Comparison of ENCODE assay signal across 20 cellular contexts in the genomic region with DNA sequence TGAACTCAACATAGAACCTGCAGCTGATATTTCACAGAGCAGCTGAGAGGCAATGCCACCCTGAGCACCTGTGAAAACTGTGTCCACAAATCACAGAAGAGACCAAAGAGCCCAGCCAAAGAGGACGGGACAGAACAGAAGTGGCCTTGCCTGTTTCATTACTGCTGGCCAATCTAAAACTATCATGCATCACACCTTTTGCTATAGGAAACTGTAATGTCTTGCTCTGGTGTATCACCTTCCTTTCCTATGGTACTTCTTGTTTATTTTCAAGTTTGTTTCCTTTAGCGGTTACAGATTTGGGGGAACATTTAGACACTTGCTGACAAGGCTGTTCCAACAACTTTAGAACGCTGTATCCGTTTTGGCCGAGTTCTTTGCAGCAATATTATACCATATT.
DNase-seq lines count a peak whose midpoint lies in the region; ATAC-seq and TF ChIP-seq lines count a peak whose summit lies in the region.
"Had no signal": no experiment of that assay in that cellular context is flagged by ENCODE, and none has a peak within 500 bp of the region (broad histone marks: within the 10 kb centered on the region; RNA-seq: fewer than 3 reads in every experiment).

No MANE protein-coding gene starts in this region.

- peak overlapping the region; percentile 23 for H3K27ac Mint-ChIP-seq in activated CD4-positive, alpha-beta T cell treated with anti-CD3 and anti-CD28 coated beads, Interleukin-2, amount 10 ng/mL, durations not matched to agents 24 days and 14 days
- peak overlapping the region; percentile 97 to 98 for H3K27ac Mint-ChIP-seq in effector memory CD8-positive, alpha-beta T cell
- H3K27ac Mint-ChIP-seq in stimulated activated memory B cell treated with anti-CD40 and anti-IgM and Interleukin-4, amounts not matched to agents 10 μg/mL and 1 μg/mL and 100 μg/mL, for 72 hours: peak overlapping the region; percentile 93
- H3K27ac Mint-ChIP-seq in stimulated activated naive B cell treated with anti-CD40 and anti-IgM and Interleukin-4, amounts not matched to agents 10 μg/mL and 1 μg/mL and 100 μg/mL, for 72 hours: no peak overlapping the region

- no peak overlapping the region for H3K4me3 ChIP-seq in tibial artery
- no peak overlapping the region for H3K4me3 ChIP-seq in OCI-LY7 (ENCODE audit: low read depth, low read length, poor library complexity, severe bottlenecking)
- H3K4me3 ChIP-seq: left lung, pancreas, thyroid gland had no signal

- H3K9me3 ChIP-seq in tibial artery: no peaks in the 10 kb centered on the region
- H3K9me3 ChIP-seq in OCI-LY7 (ENCODE audit: low read length): no peaks in the 10 kb centered on the region
- H3K9me3 ChIP-seq: left lung, pancreas, thyroid gland had no signal

- peaks cover 3% of the 10 kb centered on the region for H3K9me3 Mint-ChIP-seq in activated CD4-positive, alpha-beta T cell treated with anti-CD3 and anti-CD28 coated beads, Interleukin-2, amount 10 ng/mL, durations not matched to agents 24 days and 14 days
- H3K9me3 Mint-ChIP-seq in effector memory CD8-positive, alpha-beta T cell: peaks cover 3 to 5% of the 10 kb centered on the region in 2 donors
- peaks cover 3% of the 10 kb centered on the region for H3K9me3 Mint-ChIP-seq in stimulated activated memory B cell treated with anti-CD40 and anti-IgM and Interleukin-4, amounts not matched to agents 10 μg/mL and 1 μg/mL and 100 μg/mL, for 72 hours
- H3K9me3 Mint-ChIP-seq in stimulated activated naive B cell treated with anti-CD40 and anti-IgM and Interleukin-4, amounts not matched to agents 10 μg/mL and 1 μg/mL and 100 μg/mL, for 72 hours: peaks cover 12 to 13% of the 10 kb centered on the region in 2 donors

- H3K4me1 ChIP-seq in tibial artery: peaks cover 0 to 53% (median 2%) of the 10 kb centered on the region in 4 donors
- peaks cover 21% of the 10 kb centered on the region for H3K4me1 ChIP-seq in OCI-LY7 (ENCODE audit: insufficient read depth, low read length, poor library complexity, severe bottlenecking)

- peaks cover 11% of the 10 kb centered on the region; the same call in 1 of the 2 replicates for H3K79me2 ChIP-seq in OCI-LY7 (ENCODE audit: insufficient read depth, low read depth, low read length)

- H3K27me3 Mint-ChIP-seq in activated CD4-positive, alpha-beta T cell treated with anti-CD3 and anti-CD28 coated beads, Interleukin-2, amount 10 ng/mL, durations not matched to agents 24 days and 14 days: no peaks in the 10 kb centered on the region
- H3K27me3 Mint-ChIP-seq in effector memory CD8-positive, alpha-beta T cell: no peaks in the 10 kb centered on the region
- H3K27me3 Mint-ChIP-seq in stimulated activated memory B cell treated with anti-CD40 and anti-IgM and Interleukin-4, amounts not matched to agents 10 μg/mL and 1 μg/mL and 100 μg/mL, for 72 hours: no peaks in the 10 kb centered on the region
- no peaks in the 10 kb centered on the region for H3K27me3 Mint-ChIP-seq in stimulated activated naive B cell treated with anti-CD40 and anti-IgM and Interleukin-4, amounts not matched to agents 10 μg/mL and 1 μg/mL and 100 μg/mL, for 72 hours

- no peak overlapping the region for H2AFZ ChIP-seq in OCI-LY7 (ENCODE audit: low read length)

- H3K4me2 ChIP-seq in OCI-LY7 (ENCODE audit: low read length): no peak overlapping the region

- TF ChIP-seq CTCF in VCaP (conservative IDR thresholded peaks at IDR 0.05) (no peak), tibial artery (IDR thresholded peaks at IDR 0.05) (no peak), OCI-LY7 (conservative IDR thresholded peaks at IDR 0.05; ENCODE audit: low read length) (no peak)

- no peaks in the 10 kb centered on the region for H3K36me3 ChIP-seq in tibial artery
- H3K36me3 ChIP-seq in OCI-LY7 (ENCODE audit: insufficient read depth, low read length): no peaks in the 10 kb centered on the region
- H3K36me3 ChIP-seq: left lung, pancreas, thyroid gland had no signal

- BruUV-seq in OCI-LY7 (replicated peaks; lab: Mats Ljungman, UMichigan): no TSS peak

- peaks cover 66% of the 10 kb centered on the region for H3K4me1 Mint-ChIP-seq in activated CD4-positive, alpha-beta T cell treated with anti-CD3 and anti-CD28 coated beads, Interleukin-2, amount 10 ng/mL, durations not matched to agents 24 days and 14 days
- H3K4me1 Mint-ChIP-seq in effector memory CD8-positive, alpha-beta T cell (ENCODE audit: low read depth in 2 of 2): peaks cover 76 to 82% of the 10 kb centered on the region in 2 donors
- H3K4me1 Mint-ChIP-seq in stimulated activated memory B cell treated with anti-CD40 and anti-IgM and Interleukin-4, amounts not matched to agents 10 μg/mL and 1 μg/mL and 100 μg/mL, for 72 hours: peaks cover 95% of the 10 kb centered on the region
- peaks cover 47 to 79% of the 10 kb centered on the region in 2 donors for H3K4me1 Mint-ChIP-seq in stimulated activated naive B cell treated with anti-CD40 and anti-IgM and Interleukin-4, amounts not matched to agents 10 μg/mL and 1 μg/mL and 100 μg/mL, for 72 hours

- no peak for DNase-seq in activated CD4-positive, alpha-beta T cell treated with anti-CD3 and anti-CD28 coated beads, Interleukin-2, amount 10 ng/mL, durations not matched to agents 24 days and 14 days
- DNase-seq in activated CD4-positive, alpha-beta T cell treated with anti-CD3 and anti-CD28 coated beads, Interleukin-2, amount 50 U/mL, for 48 hours: no peak
- peak; percentile 41 to 44 (median 41) for DNase-seq in effector memory CD8-positive, alpha-beta T cell
- DNase-seq in tibial artery (no peak), OCI-LY7 (ENCODE audit: low spot score) (no peak)
- no peak for DNase-seq in stimulated activated naive B cell treated with anti-CD40 and anti-IgM and Interleukin-4, amounts not matched to agents 10 μg/mL and 1 μg/mL and 100 μg/mL, for 72 hours
- DNase-seq: aorta; C1 segment of cervical spinal cord; left lung; MM.1S; NCI-H187; NCI-H446; NK-92 treated with Interleukin-12 subunit alpha and Interleukin-12 subunit beta, amount 100 ng/mL, for 24 hours; pancreas; stimulated activated CD4-positive, alpha-beta T cell treated with anti-CD3 and anti-CD28 coated beads, Interleukin-4, amount 100 ng/mL, for 1 hour; thyroid gland had no signal

- POLR2A ChIA-PET in OCI-LY7 (lab: Charles Lee): no interaction called here

- peak; percentile 58 for ATAC-seq in effector memory CD8-positive, alpha-beta T cell (replicated peaks)
- no peak for ATAC-seq in stimulated activated memory B cell treated with anti-CD40 and anti-IgM and Interleukin-4, amounts not matched to agents 10 μg/mL and 1 μg/mL and 100 μg/mL, for 72 hours
- no peak for ATAC-seq in stimulated activated naive B cell treated with anti-CD40 and anti-IgM and Interleukin-4, amounts not matched to agents 10 μg/mL and 1 μg/mL and 100 μg/mL, for 72 hours (replicated peaks)
- ATAC-seq: HepG2, left lung, pancreas had no signal

- H3K27me3 ChIP-seq in tibial artery: no peaks in the 10 kb centered on the region
- H3K27me3 ChIP-seq: foreskin keratinocyte, left lung, pancreas, thyroid gland had no signal

- intact Hi-C loops in activated CD4-positive, alpha-beta T cell treated with anti-CD3 and anti-CD28 coated beads, Interleukin-2, amount 10 ng/mL, durations not matched to agents 24 days and 14 days (cut with micrococcal nuclease): loop anchor here (5.0 kb wide), 1 partner anchor 78 kb away; a partner anchor contains a TSS
- intact Hi-C loops in tibial artery (cut with DNase I; ENCODE audit: low total_unique reads): no loop called here
- intact Hi-C loops in OCI-LY7 (cut with micrococcal nuclease; ENCODE audit: unreplicated experiment): loop anchor here (5.0 kb wide), 1 partner anchor 133 kb away; no protein-coding TSS in a partner anchor

- no peak overlapping the region for H3K4me3 Mint-ChIP-seq in activated CD4-positive, alpha-beta T cell treated with anti-CD3 and anti-CD28 coated beads, Interleukin-2, amount 10 ng/mL, durations not matched to agents 24 days and 14 days
- H3K4me3 Mint-ChIP-seq in effector memory CD8-positive, alpha-beta T cell: peak overlapping the region; percentile 79 to 81
- no peak overlapping the region for H3K4me3 Mint-ChIP-seq in stimulated activated memory B cell treated with anti-CD40 and anti-IgM and Interleukin-4, amounts not matched to agents 10 μg/mL and 1 μg/mL and 100 μg/mL, for 72 hours
- no peak overlapping the region for H3K4me3 Mint-ChIP-seq in stimulated activated naive B cell treated with anti-CD40 and anti-IgM and Interleukin-4, amounts not matched to agents 10 μg/mL and 1 μg/mL and 100 μg/mL, for 72 hours

- CTCF ChIA-PET in OCI-LY7 (lab: Charles Lee; ENCODE audit: unreplicated experiment): no interaction called here

- no peaks in the 10 kb centered on the region for H4K20me1 ChIP-seq in OCI-LY7 (ENCODE audit: insufficient read depth, low read length)

- H3K27ac ChIP-seq in VCaP (peak overlapping the region; percentile 66), tibial artery (no peak overlapping the region), OCI-LY7 (ENCODE audit: low read depth, low read length, poor library complexity, severe bottlenecking) (no peak overlapping the region)
- H3K27ac ChIP-seq: foreskin keratinocyte, pancreas, thyroid gland had no signal

- no peaks in the 10 kb centered on the region for H3K9me2 ChIP-seq in OCI-LY7 (ENCODE audit: insufficient read depth, low read length)

- peaks cover 25% of the 10 kb centered on the region for H3K36me3 Mint-ChIP-seq in activated CD4-positive, alpha-beta T cell treated with anti-CD3 and anti-CD28 coated beads, Interleukin-2, amount 10 ng/mL, durations not matched to agents 24 days and 14 days (ENCODE audit: low read depth)
- peaks cover 50% of the 10 kb centered on the region for H3K36me3 Mint-ChIP-seq in effector memory CD8-positive, alpha-beta T cell (ENCODE audit: insufficient read depth)
- peaks cover 27% of the 10 kb centered on the region for H3K36me3 Mint-ChIP-seq in stimulated activated memory B cell treated with anti-CD40 and anti-IgM and Interleukin-4, amounts not matched to agents 10 μg/mL and 1 μg/mL and 100 μg/mL, for 72 hours
- H3K36me3 Mint-ChIP-seq in stimulated activated naive B cell treated with anti-CD40 and anti-IgM and Interleukin-4, amounts not matched to agents 10 μg/mL and 1 μg/mL and 100 μg/mL, for 72 hours: peaks cover 20 to 28% of the 10 kb centered on the region in 2 donors

Comparison
In these comparisons a context has a peak if more than half of its experiments do, and no peak if none do; other contexts are left out.
1. DNase-seq: peak in effector memory CD8-positive, alpha-beta T cell (3 of 3); none in activated CD4-positive, alpha-beta T cell treated with anti-CD3 and anti-CD28 coated beads, Interleukin-2, amount 10 ng/mL, durations not matched to agents 24 days and 14 days (single experiment), activated CD4-positive, alpha-beta T cell treated with anti-CD3 and anti-CD28 coated beads, Interleukin-2, amount 50 U/mL, for 48 hours (0 of 2), tibial artery (0 of 2), OCI-LY7 (single experiment) and stimulated activated naive B cell treated with anti-CD40 and anti-IgM and Interleukin-4, amounts not matched to agents 10 μg/mL and 1 μg/mL and 100 μg/mL, for 72 hours (single experiment).
2. H3K4me3 Mint-ChIP-seq: peak in effector memory CD8-positive, alpha-beta T cell (2 of 2); none in activated CD4-positive, alpha-beta T cell treated with anti-CD3 and anti-CD28 coated beads, Interleukin-2, amount 10 ng/mL, durations not matched to agents 24 days and 14 days (single experiment), stimulated activated memory B cell treated with anti-CD40 and anti-IgM and Interleukin-4, amounts not matched to agents 10 μg/mL and 1 μg/mL and 100 μg/mL, for 72 hours (single experiment) and stimulated activated naive B cell treated with anti-CD40 and anti-IgM and Interleukin-4, amounts not matched to agents 10 μg/mL and 1 μg/mL and 100 μg/mL, for 72 hours (0 of 2).